33 cellular contexts compared by ENCODE assay signal in genomic region chr12:117538926-117539325, GRCh38.
A peak's percentile ranks its signal among the peaks of the same experiment; 100 is the strongest.
DNase-seq lines count a peak whose midpoint lies in the region; FAIRE-seq and TF ChIP-seq lines count a peak whose summit lies in the region.
"Had no signal": no experiment of that assay in that cellular context is flagged by ENCODE, and none has a peak within 500 bp of the region (broad histone marks: within the 10 kb centered on the region; RNA-seq: fewer than 3 reads in every experiment).

No MANE protein-coding gene starts in this region.

- H4K12ac ChIP-seq in trophoblast cell (ENCODE audit: low read depth, low read length): no peak overlapping the region

- H2BK12ac ChIP-seq in trophoblast cell (ENCODE audit: low read length): no peak overlapping the region

- H3K4ac ChIP-seq in trophoblast cell (ENCODE audit: low read depth, low read length): no peak overlapping the region

- H2BK5ac ChIP-seq in trophoblast cell (ENCODE audit: low read depth, low read length, poor library complexity): no peak overlapping the region

- no peaks in the 10 kb centered on the region for H3K79me1 ChIP-seq in trophoblast cell (ENCODE audit: low read length)

- H3K79me2 ChIP-seq in osteoblast (ENCODE audit: insufficient read depth, low read length) (no peaks in the 10 kb centered on the region), trophoblast cell (ENCODE audit: control insufficient read depth, insufficient read depth, low read length, poor library complexity) (no peaks in the 10 kb centered on the region)

- no CpG with 5 or more reads among the region's 1 CpG for WGBS in trophoblast cell (ENCODE audit: extremely low coverage, insufficient coverage, insufficient read length)
- 58 to 70% methylated on average over 1 of the region's 1 CpG for WGBS in tibial nerve, 2 donors

- DNase-seq in bronchial epithelial cell (ENCODE audit: low read depth) (no peak), osteoblast (ENCODE audit: insufficient read length, low spot score, missing footprints) (peak; percentile 60), trophoblast cell (peak; percentile 1 to 66), GM19240 (ENCODE audit: insufficient read length, low spot score) (no peak), tibial nerve (ENCODE audit: low spot score in 2 of 2) (no peak), NCI-H748 treated with DMSO at 0.1 percent for 48 hours (lab: John Stamatoyannopoulos, UW) (no peak)
- DNase-seq: 8988T; ACHN; AML-193; BE2C; C1 segment of cervical spinal cord; Caco-2; Calu3; CD4-positive, alpha-beta memory T cell; CD4-positive, alpha-beta T cell; CD4-positive, CD25-positive, alpha-beta regulatory T cell; CD8-positive, alpha-beta memory T cell; CD8-positive, alpha-beta T cell; COR-L47; DMS 273 treated with DMSO at 0.1 percent for 48 hours; DMS153; DMS53; DMS79; DMS79 treated with DMSO at 0.1 percent for 48 hours; DND-41; EL had no signal

- H3K36me3 ChIP-seq in bronchial epithelial cell (ENCODE audit: control insufficient read depth, insufficient read depth, low read length): no peaks in the 10 kb centered on the region
- H3K36me3 ChIP-seq in osteoblast (ENCODE audit: insufficient read depth, low read length): no peaks in the 10 kb centered on the region
- no peaks in the 10 kb centered on the region for H3K36me3 ChIP-seq in trophoblast cell (ENCODE audit: control insufficient read depth in 1 of 2, insufficient read depth in 2 of 2, low read length in 2 of 2)
- H3K36me3 ChIP-seq in tibial nerve: no peaks in the 10 kb centered on the region
- H3K36me3 ChIP-seq: BE2C; BLaER1; BLaER1 treated with 17β-estradiol and CSF1 and Interleukin-3, amounts not matched to agents 10 nM and 100 nM had no signal

- no peak overlapping the region for H4K8ac ChIP-seq in trophoblast cell (ENCODE audit: low read depth, low read length)

- H3K4me1 ChIP-seq in osteoblast (ENCODE audit: insufficient read depth, low read length) (no peaks in the 10 kb centered on the region), trophoblast cell (ENCODE audit: control insufficient read depth in 1 of 2, insufficient read depth in 2 of 2, low read length in 2 of 2) (no peaks in the 10 kb centered on the region), tibial nerve (no peaks in the 10 kb centered on the region)
- H3K4me1 ChIP-seq: BE2C, Caco-2 had no signal

- no peaks in the 10 kb centered on the region for H4K20me1 ChIP-seq in osteoblast (ENCODE audit: insufficient read depth, low read length)
- H4K20me1 ChIP-seq: BLaER1; BLaER1 treated with 17β-estradiol and CSF1 and Interleukin-3, amounts not matched to agents 10 nM and 100 nM had no signal

- TF ChIP-seq CTCF in bronchial epithelial cell (IDR thresholded peaks at IDR 0.05; ENCODE audit: insufficient read depth, low read length, severe bottlenecking) (no peak), osteoblast (IDR thresholded peaks at IDR 0.05; ENCODE audit: extremely low read depth, low read depth, low read length) (no peak), tibial nerve (IDR thresholded peaks at IDR 0.05) (no peak)

- H3K4me2 ChIP-seq in osteoblast (ENCODE audit: insufficient read depth, low read length): no peak overlapping the region
- H3K4me2 ChIP-seq in trophoblast cell (ENCODE audit: low read length): no peak overlapping the region
- H3K4me2 ChIP-seq: A549; BLaER1; BLaER1 treated with 17β-estradiol and CSF1 and Interleukin-3, amounts not matched to agents 10 nM and 100 nM had no signal

- H4K91ac ChIP-seq in trophoblast cell (ENCODE audit: low read depth, low read length): no peak overlapping the region

- H2BK120ac ChIP-seq in trophoblast cell (ENCODE audit: insufficient read depth, low read length, poor library complexity): no peak overlapping the region

- H3K14ac ChIP-seq in trophoblast cell (ENCODE audit: low read length): no peak overlapping the region

- H3K18ac ChIP-seq in trophoblast cell (ENCODE audit: low read length): no peak overlapping the region

- H2AK5ac ChIP-seq in trophoblast cell (ENCODE audit: low read length): no peak overlapping the region

- FAIRE-seq in bronchial epithelial cell (lab: Jason Lieb, UNC): peak; percentile 36
- FAIRE-seq: A204.1, A549, D721Med had no signal

- no peak overlapping the region for H3K27ac ChIP-seq in osteoblast (ENCODE audit: low read depth, low read length)
- no peak overlapping the region for H3K27ac ChIP-seq in trophoblast cell (ENCODE audit: low read depth, low read length)
- H3K27ac ChIP-seq in tibial nerve: no peak overlapping the region
- H3K27ac ChIP-seq: 22Rv1; A549; BLaER1; BLaER1 treated with 17β-estradiol and CSF1 and Interleukin-3, amounts not matched to agents 10 nM and 100 nM; C4-2B had no signal

- H3K9me3 ChIP-seq in osteoblast (ENCODE audit: low read depth, low read length) (no peaks in the 10 kb centered on the region), trophoblast cell (ENCODE audit: insufficient read depth, low read depth, low read length) (peaks cover 8% of the 10 kb centered on the region), tibial nerve (peaks cover 0 to 9% (median 0%) of the 10 kb centered on the region in 4 donors)
- H3K9me3 ChIP-seq: BE2C; BLaER1; BLaER1 treated with 17β-estradiol and CSF1 and Interleukin-3, amounts not matched to agents 10 nM and 100 nM; Caco-2 had no signal

- H2AFZ ChIP-seq in osteoblast (ENCODE audit: low read length): no peak overlapping the region
- H2AFZ ChIP-seq in trophoblast cell (ENCODE audit: insufficient read depth, low read length, poor library complexity): no peak overlapping the region

- H3K4me3 ChIP-seq in bronchial epithelial cell (ENCODE audit: low read depth, low read length): no peak overlapping the region
- H3K4me3 ChIP-seq in osteoblast (ENCODE audit: insufficient read depth, low read length): no peak overlapping the region
- no peak overlapping the region for H3K4me3 ChIP-seq in trophoblast cell (ENCODE audit: low read depth, low read length)
- no peak overlapping the region for H3K4me3 ChIP-seq in tibial nerve
- H3K4me3 ChIP-seq: A549; BLaER1; BLaER1 treated with 17β-estradiol and CSF1 and Interleukin-3, amounts not matched to agents 10 nM and 100 nM had no signal

- no peak overlapping the region for H3K23ac ChIP-seq in trophoblast cell (ENCODE audit: low read length)

- TF ChIP-seq EP300 in tibial nerve (IDR thresholded peaks at IDR 0.05): no peak

- TF ChIP-seq POLR2A in tibial nerve (IDR thresholded peaks at IDR 0.05): no peak

- H3K27me3 ChIP-seq in bronchial epithelial cell (ENCODE audit: control insufficient read depth, insufficient read depth, low read length) (no peaks in the 10 kb centered on the region), osteoblast (ENCODE audit: insufficient read depth, low read length) (no peaks in the 10 kb centered on the region), trophoblast cell (ENCODE audit: insufficient read depth, low read length) (no peaks in the 10 kb centered on the region), tibial nerve (no peaks in the 10 kb centered on the region)
- H3K27me3 ChIP-seq: BE2C; BLaER1; BLaER1 treated with 17β-estradiol and CSF1 and Interleukin-3, amounts not matched to agents 10 nM and 100 nM had no signal

- H3K9ac ChIP-seq in trophoblast cell (ENCODE audit: low read length): no peak overlapping the region
- H3K9ac ChIP-seq: BLaER1; BLaER1 treated with 17β-estradiol and CSF1 and Interleukin-3, amounts not matched to agents 10 nM and 100 nM had no signal

Comparison
In these comparisons a context has a peak if more than half of its experiments do, and no peak if none do; other contexts are left out.
1. DNase-seq: peak in osteoblast (single experiment) and trophoblast cell (2 of 2); none in bronchial epithelial cell (single experiment), GM19240 (single experiment), tibial nerve (0 of 2) and NCI-H748 treated with DMSO at 0.1 percent for 48 hours (single experiment).